ENCODE assay signal across 16 cellular contexts in genomic region chr14:78227466-78228077, GRCh38. TPM values are rescaled to one million over a fixed set of nuclear protein-coding genes. Genes with fewer than 3 reads are reported as not detected.
DNase-seq lines count a peak whose midpoint lies in the region; ATAC-seq and TF ChIP-seq lines count a peak whose summit lies in the region.
"Had no signal": no experiment of that assay in that cellular context is flagged by ENCODE, and none has a peak within 500 bp of the region (broad histone marks: within the 10 kb centered on the region; RNA-seq: fewer than 3 reads in every experiment).

No MANE protein-coding gene starts in this region.

- H2AFZ ChIP-seq in smooth muscle cell (ENCODE audit: low read depth): no peak overlapping the region

- WGBS in smooth muscle cell (ENCODE audit: low lambda C conversion rate): 76% methylated on average over 13 of the region's 13 CpGs

- H3K27me3 ChIP-seq in H7 (ENCODE audit: control insufficient read depth, insufficient read depth, low read length) (no peaks in the 10 kb centered on the region), RWPE2 (ENCODE audit: insufficient read depth, poor library complexity, severe bottlenecking) (no peaks in the 10 kb centered on the region), smooth muscle cell (ENCODE audit: low read depth) (no peaks in the 10 kb centered on the region)
- H3K27me3 ChIP-seq: BE2C, Peyer's patch, thyroid gland had no signal

- H3K4me1 ChIP-seq in RWPE2 (ENCODE audit: insufficient read depth, poor library complexity, severe bottlenecking): no peaks in the 10 kb centered on the region
- H3K4me1 ChIP-seq in smooth muscle cell (ENCODE audit: low read depth): peaks cover 4% of the 10 kb centered on the region
- H3K4me1 ChIP-seq: BE2C, left ventricle myocardium inferior, Peyer's patch, thyroid gland had no signal

- intact Hi-C loops in head of caudate nucleus (cut with DNase I): no loop called here

- no peaks in the 10 kb centered on the region for H3K9me3 ChIP-seq in RWPE2 (ENCODE audit: severe bottlenecking)
- H3K9me3 ChIP-seq in smooth muscle cell (replicated peaks; ENCODE audit: low read depth): no peaks in the 10 kb centered on the region
- H3K9me3 ChIP-seq: BE2C, left ventricle myocardium inferior, Peyer's patch, thyroid gland had no signal

- H3K79me2 ChIP-seq in smooth muscle cell (ENCODE audit: low read depth): no peaks in the 10 kb centered on the region

- ATAC-seq in RWPE2 (ENCODE audit: low read depth) (no peak), HG02852 (IDR thresholded peaks at IDR 0.05; ENCODE audit: unreplicated experiment) (no peak)
- ATAC-seq: activated CD8-positive, alpha-beta T cell treated with anti-CD3 and anti-CD28 coated beads for 36 hours; activated T-cell treated with anti-CD3 and anti-CD28 coated beads, Interleukin-2, amount 50 U/mL, for 72 hours had no signal

- H3F3A ChIP-seq in smooth muscle cell (ENCODE audit: low read depth): no peaks in the 10 kb centered on the region

- H3K36me3 ChIP-seq in H7 (replicated peaks; ENCODE audit: control insufficient read depth, insufficient read depth, low read length) (no peaks in the 10 kb centered on the region), RWPE2 (ENCODE audit: low read depth) (no peaks in the 10 kb centered on the region), smooth muscle cell (ENCODE audit: low read depth) (no peaks in the 10 kb centered on the region)
- H3K36me3 ChIP-seq: BE2C, left ventricle myocardium inferior, Peyer's patch, thyroid gland had no signal

- no peaks in the 10 kb centered on the region for H4K20me1 ChIP-seq in smooth muscle cell (ENCODE audit: low read depth)

- H3K9ac ChIP-seq in smooth muscle cell (ENCODE audit: low read depth): no peak overlapping the region

- TF ChIP-seq CTCF in RWPE2 (IDR thresholded peaks at IDR 0.05; ENCODE audit: poor library complexity, severe bottlenecking) (peak; percentile 36), smooth muscle cell (IDR thresholded peaks at IDR 0.05; ENCODE audit: borderline replicate concordance, insufficient read depth, poor library complexity, severe bottlenecking) (no peak)

- H3K4me3 ChIP-seq in H7 (ENCODE audit: insufficient read depth, low read depth, low read length): no peak overlapping the region
- H3K4me3 ChIP-seq in RWPE2 (ENCODE audit: severe bottlenecking): no peak overlapping the region
- no peak overlapping the region for H3K4me3 ChIP-seq in smooth muscle cell
- H3K4me3 ChIP-seq: left ventricle myocardium inferior, Peyer's patch, thyroid gland had no signal

- peak; percentile 63 for DNase-seq in Ammon's horn (ENCODE audit: low spot score)
- DNase-seq in H7: peak; percentile 39
- no peak for DNase-seq in RWPE2 (ENCODE audit: low spot score)
- DNase-seq in head of caudate nucleus: peak in 37 of 42 donors; percentile 9 to 82 (median 46)
- no peak for DNase-seq in amniotic stem cell (lab: John Stamatoyannopoulos, UW)
- no peak for DNase-seq in smooth muscle cell (lab: John Stamatoyannopoulos, UW; ENCODE audit: unreplicated experiment)
- DNase-seq in COLO829 (ENCODE audit: low spot score): no peak
- DNase-seq: activated CD8-positive, alpha-beta T cell treated with anti-CD3 and anti-CD28 coated beads for 36 hours; activated naive CD8-positive, alpha-beta T cell treated with anti-CD3 and anti-CD28 coated beads, Interleukin-2, amount 10 ng/mL, durations not matched to agents 7 days and 5 days; activated T-cell treated with anti-CD3 and anti-CD28 coated beads, Interleukin-2, amount 50 U/mL, for 72 hours; BE2C; left ventricle myocardium inferior; Peyer's patch; small intestine; thyroid gland had no signal

- H3K4me2 ChIP-seq in smooth muscle cell: no peak overlapping the region

- no peak overlapping the region for H3K27ac ChIP-seq in RWPE2 (ENCODE audit: poor library complexity, severe bottlenecking)
- no peak overlapping the region for H3K27ac ChIP-seq in smooth muscle cell (ENCODE audit: low read depth)
- H3K27ac ChIP-seq: left ventricle myocardium inferior, Peyer's patch, thyroid gland had no signal

RNA-seq across cellular contexts. Expression of gene NRXN3, which starts 57.4 kb away (rescaled TPM):
- total RNA-seq in H7 (2014; rRNA removed; shearing (Covaris generic)): 0.80 and 0.89 TPM in 2 replicates
- total RNA-seq in smooth muscle cell: 5.5 and 7.0 TPM in 2 replicates
- polyA plus RNA-seq in smooth muscle cell: 1.2 and 9.9 TPM in 2 replicates
- total RNA-seq: activated CD8-positive, alpha-beta T cell treated with anti-CD3 and anti-CD28 coated beads for 36 hours; activated naive CD8-positive, alpha-beta T cell treated with anti-CD3 and anti-CD28 coated beads, Interleukin-2, amount 10 ng/mL, durations not matched to agents 7 days and 5 days; activated T-cell treated with anti-CD3 and anti-CD28 coated beads, Interleukin-2, amount 50 U/mL, for 72 hours had no signal

Comparison
In these comparisons a context has a peak if more than half of its experiments do, and no peak if none do; other contexts are left out.
1. DNase-seq: peak in Ammon's horn (single experiment), H7 (single experiment) and head of caudate nucleus (37 of 42); none in RWPE2 (single experiment), amniotic stem cell (single experiment), smooth muscle cell (single experiment) and COLO829 (single experiment).